Comparison of ENCODE assay signal across 15 cellular contexts in the genomic region with DNA sequence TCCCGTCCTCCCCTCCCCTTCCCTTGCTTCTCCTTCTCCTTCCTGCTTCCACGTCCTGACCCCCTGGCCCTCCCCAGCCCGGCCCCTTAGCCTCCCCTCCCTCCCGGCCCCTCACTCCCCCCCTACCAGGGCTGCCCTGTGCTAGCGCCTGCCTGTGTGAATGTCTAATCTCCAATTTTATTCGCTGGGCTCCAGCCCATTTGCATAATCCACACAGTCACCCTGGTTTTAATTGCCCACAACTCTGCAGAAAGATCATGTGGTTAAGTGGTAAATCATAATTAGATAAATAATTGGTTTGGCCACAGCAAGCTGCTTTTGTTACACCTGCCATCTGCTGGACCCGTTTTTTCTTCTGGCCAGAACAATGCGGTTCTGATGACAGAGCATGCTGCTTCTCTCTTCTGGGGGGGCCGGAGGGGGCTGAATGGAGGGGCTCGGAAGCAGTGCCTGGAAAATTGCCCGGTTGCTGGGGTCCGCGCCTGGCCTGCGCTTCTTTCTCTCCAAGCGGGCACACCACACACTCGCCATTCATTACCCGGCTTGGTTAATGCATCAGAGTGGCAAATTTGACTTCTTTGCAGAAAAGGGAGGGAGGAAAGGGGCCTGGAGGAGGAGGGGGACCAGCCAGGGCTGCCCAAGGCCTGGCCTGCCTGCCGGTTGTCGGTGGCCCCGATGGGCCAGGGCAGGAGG. TPM values are rescaled to one million over a fixed set of nuclear protein-coding genes. Genes with fewer than 3 reads are reported as not detected.
DNase-seq lines count a peak whose midpoint lies in the region; ATAC-seq, FAIRE-seq and TF ChIP-seq lines count a peak whose summit lies in the region.
"Had no signal": no experiment of that assay in that cellular context is flagged by ENCODE, and none has a peak within 500 bp of the region (broad histone marks: within the 10 kb centered on the region; RNA-seq: fewer than 3 reads in every experiment).

No MANE protein-coding gene starts in this region.

- no peak for FAIRE-seq in H1 (lab: Jason Lieb, UNC)
- FAIRE-seq: A204.1, GM12892 had no signal

- ATAC-seq in SK-N-SH treated with all-trans-retinoic acid at 6 μM for 48 hours = no peak; the same call in 2 of the 3 replicates

- no peak overlapping the region for H3K4me3 ChIP-seq in SK-N-SH (ENCODE audit: low read depth in 2 of 2, low read length in 1 of 2)
- H3K4me3 ChIP-seq in H1 (ENCODE audit: extremely low read depth in 1 of 4, insufficient read depth in 2 of 4, low read depth in 3 of 4, low read length in 4 of 4) = no peak overlapping the region
- no peak overlapping the region for H3K4me3 ChIP-seq in vagina
- H3K4me3 ChIP-seq in trophoblast cell (ENCODE audit: low read depth, low read length) = no peak overlapping the region
- H3K4me3 ChIP-seq: thoracic aorta had no signal

- no peak overlapping the region for H2BK20ac ChIP-seq in H1 (ENCODE audit: low read length)

- 78% methylated on average over 12 of the region's 20 CpGs for WGBS in SK-N-SH (ENCODE audit: low lambda C conversion rate)
- WGBS in H1 (ENCODE audit: extremely low coverage in 1 of 2, insufficient coverage in 1 of 2, insufficient read length in 1 of 2, insufficient replicate concordance in 2 of 2, low coverage in 1 of 2, low lambda C conversion rate in 2 of 2, missing lambda C conversion rate in 1 of 2), 2 experiments = 72% methylated on average over 13 of the region's 20 CpGs; no CpG with 5 or more reads in 1 of the 2 experiments
- WGBS in trophoblast cell (ENCODE audit: extremely low coverage, insufficient coverage, insufficient read length) = no CpG with 5 or more reads among the region's 20 CpGs

- no peaks in the 10 kb centered on the region for H3K9me2 ChIP-seq in SK-N-SH

- peaks cover 18% of the 10 kb centered on the region for H3K4me1 Mint-ChIP-seq in activated T-cell treated with anti-CD3 and anti-CD28 coated beads, Interleukin-2, amount 50 U/mL, for 24 hours (ENCODE audit: low read depth)

- no peak overlapping the region for H3K4ac ChIP-seq in H1 (replicated peaks; ENCODE audit: insufficient read length, low read depth, low read length)
- H3K4ac ChIP-seq in trophoblast cell (ENCODE audit: low read depth, low read length) = no peak overlapping the region

- peak; percentile 85 for DNase-seq in SK-N-SH
- peak; percentile 97 to 99 for DNase-seq in NCI-H524 (lab: John Stamatoyannopoulos, UW)
- DNase-seq in H1 (ENCODE audit: low read depth in 1 of 2, low spot score in 2 of 2) = no peak
- no peak for DNase-seq in vagina (ENCODE audit: extremely low spot score in 2 of 2)
- DNase-seq in activated T-cell treated with anti-CD3 and anti-CD28 coated beads, Interleukin-2, amount 50 U/mL, for 24 hours = no peak
- no peak for DNase-seq in trophoblast cell
- no peak for DNase-seq in HuH-7.5 (ENCODE audit: low spot score)
- DNase-seq: activated CD4-positive, CD25-positive, alpha-beta regulatory T cell; HFFc6; islet precursor cell; NCI-H510A had no signal

- H2BK15ac ChIP-seq in H1 (ENCODE audit: low read length) = no peak overlapping the region

- no peak for TF ChIP-seq POLR2A in H1 (IDR thresholded peaks at IDR 0.05; ENCODE audit: control extremely low read depth in 1 of 2, low read depth in 2 of 2, low read length in 2 of 2)
- no peak for TF ChIP-seq POLR2A in vagina (IDR thresholded peaks at IDR 0.05)

- TF ChIP-seq EP300 in SK-N-SH (IDR thresholded peaks at IDR 0.05; ENCODE audit: borderline replicate concordance in 1 of 2, low read depth in 1 of 2, low read length in 1 of 2) = no peak
- TF ChIP-seq EP300 in H1 (IDR thresholded peaks at IDR 0.05; ENCODE audit: borderline replicate concordance in 1 of 2, low read depth in 2 of 2, low read length in 2 of 2) = no peak

- H4K8ac ChIP-seq in H1 (ENCODE audit: extremely low read depth, insufficient read depth, low read length) (no peak overlapping the region; the same call in 1 of the 2 replicates), trophoblast cell (ENCODE audit: low read depth, low read length) (no peak overlapping the region)

- H4K12ac ChIP-seq in trophoblast cell (ENCODE audit: low read depth, low read length) = no peak overlapping the region

- H4K20me1 ChIP-seq in SK-N-SH (ENCODE audit: insufficient read depth) = peaks cover 42% of the 10 kb centered on the region
- H4K20me1 ChIP-seq in H1 (replicated peaks in 1 of 2; ENCODE audit: control insufficient read depth in 1 of 2, insufficient read depth in 2 of 2, low read length in 2 of 2) = peaks cover 3 to 15% of the 10 kb centered on the region in 2 experiments

- POLR2A ChIA-PET in SK-N-SH (lab: Yijun Ruan, JAX) (interaction anchor here (1.0 to 1.5 kb wide), 2 partner anchors 13 to 34 kb away, joined by 3 to 5 read pairs; no protein-coding TSS in a partner anchor), H1 (lab: Charles Lee; ENCODE audit: partially characterized antibody) (interaction anchor here (1.6 to 1.8 kb wide), 3 partner anchors 8 to 40 kb away, joined by 3 to 11 read pairs (median 3); no protein-coding TSS in a partner anchor)

- H2BK5ac ChIP-seq in H1 (ENCODE audit: low read depth, low read length) (no peak overlapping the region; the same call in 1 of the 2 replicates), trophoblast cell (ENCODE audit: low read depth, low read length, poor library complexity) (no peak overlapping the region)

- H3K9me3 Mint-ChIP-seq in activated T-cell treated with anti-CD3 and anti-CD28 coated beads, Interleukin-2, amount 50 U/mL, for 24 hours = no peaks in the 10 kb centered on the region
- H3K9me3 Mint-ChIP-seq: HFFc6 had no signal

- H3K9ac ChIP-seq in SK-N-SH (no peak overlapping the region), H1 (replicated peaks in 1 of 4; ENCODE audit: extremely low read depth in 1 of 4, low read depth in 3 of 4, low read length in 3 of 4) (no peak overlapping the region), trophoblast cell (ENCODE audit: low read length) (no peak overlapping the region)

- no peaks in the 10 kb centered on the region for H3K9me3 ChIP-seq in SK-N-SH
- peaks cover 0 to 6% of the 10 kb centered on the region in 2 experiments; a peak in 1 of 4 replicates for H3K9me3 ChIP-seq in H1 (ENCODE audit: insufficient read depth in 2 of 2, low read depth in 1 of 2, low read length in 1 of 2)
- H3K9me3 ChIP-seq in vagina = no peaks in the 10 kb centered on the region
- H3K9me3 ChIP-seq in trophoblast cell (ENCODE audit: insufficient read depth, low read depth, low read length) = peaks cover 7% of the 10 kb centered on the region
- H3K9me3 ChIP-seq: thoracic aorta had no signal

- H2BK12ac ChIP-seq in H1 (ENCODE audit: low read depth, low read length) (no peak overlapping the region), trophoblast cell (ENCODE audit: low read length) (no peak overlapping the region)

- H3K79me1 ChIP-seq in H1 (ENCODE audit: low read depth, low read length) = peaks cover 10% of the 10 kb centered on the region
- H3K79me1 ChIP-seq in trophoblast cell (ENCODE audit: low read length) = no peaks in the 10 kb centered on the region

- H3K14ac ChIP-seq in H1 (ENCODE audit: insufficient read length) (no peak overlapping the region), trophoblast cell (ENCODE audit: low read length) (no peak overlapping the region)

- H3K27ac ChIP-seq in SK-N-SH (ENCODE audit: low read depth in 2 of 2, low read length in 1 of 2) (peak overlapping the region in 1 of 2 experiments; percentile 72; a peak in 2 of 4 replicates), H1 (ENCODE audit: low read depth, low read length) (no peak overlapping the region), vagina (peak overlapping the region; percentile 28), trophoblast cell (ENCODE audit: low read depth, low read length) (no peak overlapping the region)
- H3K27ac ChIP-seq: thoracic aorta had no signal

- no peak; the same call in 1 of the 2 replicates for TF ChIP-seq RAD21 in SK-N-SH (IDR thresholded peaks at IDR 0.05; ENCODE audit: low read length)
- TF ChIP-seq RAD21 in H1 (IDR thresholded peaks at IDR 0.05 in 1 of 2, conservative IDR thresholded peaks at IDR 0.05 in 1 of 2; ENCODE audit: low read depth in 2 of 2, low read length in 2 of 2) = no peak

- H3K79me2 ChIP-seq in SK-N-SH (ENCODE audit: insufficient read depth) = 0 out of 2 replicates have a peak, but pooled peaks cover 6% of the 10 kb centered on the region
- H3K79me2 ChIP-seq in H1 (ENCODE audit: control insufficient read depth in 1 of 2, insufficient read depth in 2 of 2, low read length in 2 of 2) = peaks cover 6 to 30% of the 10 kb centered on the region in 2 experiments; a peak in 3 of 4 replicates
- H3K79me2 ChIP-seq in trophoblast cell (ENCODE audit: control insufficient read depth, insufficient read depth, low read length, poor library complexity) = no peaks in the 10 kb centered on the region

- H3K4me1 ChIP-seq in SK-N-SH (ENCODE audit: control insufficient read depth in 1 of 2, insufficient read depth in 2 of 2, low read depth in 1 of 2, low read length in 1 of 2) (peaks cover 0 to 45% of the 10 kb centered on the region in 2 experiments; a peak in 1 of 4 replicates), H1 (replicated peaks in 1 of 4; ENCODE audit: control insufficient read depth in 3 of 4, insufficient read depth in 4 of 4, low read length in 3 of 4) (peaks cover 5 to 20% (median 11%) of the 10 kb centered on the region in 4 experiments; a peak in 6 of 7 replicates), vagina (peaks cover 19% of the 10 kb centered on the region), trophoblast cell (ENCODE audit: control insufficient read depth in 1 of 2, insufficient read depth in 2 of 2, low read length in 2 of 2) (peaks cover 2 to 8% of the 10 kb centered on the region in 2 experiments)

- H4K91ac ChIP-seq in H1 (replicated peaks; ENCODE audit: insufficient read length, low read length) = no peak overlapping the region
- no peak overlapping the region for H4K91ac ChIP-seq in trophoblast cell (ENCODE audit: low read depth, low read length)

- H3K23me2 ChIP-seq in H1 (ENCODE audit: low read depth, low read length) = peaks cover 11% of the 10 kb centered on the region

- TF ChIP-seq CTCF in SK-N-SH (IDR thresholded peaks at IDR 0.05) (no peak), H1 (IDR thresholded peaks at IDR 0.05; ENCODE audit: control extremely low read depth in 1 of 3, insufficient read depth in 1 of 3, low read depth in 1 of 3, low read length in 3 of 3) (no peak), vagina (IDR thresholded peaks at IDR 0.05) (no peak)

- H3K23ac ChIP-seq in H1 (ENCODE audit: insufficient read length) (no peak overlapping the region), trophoblast cell (ENCODE audit: low read length) (no peak overlapping the region)

- H2BK120ac ChIP-seq in H1 (replicated peaks; ENCODE audit: low read depth, low read length) (no peak overlapping the region), trophoblast cell (ENCODE audit: insufficient read depth, low read length, poor library complexity) (no peak overlapping the region)

- H3K18ac ChIP-seq in H1 (ENCODE audit: extremely low read depth, low read length) (0 out of 2 replicates have a peak overlapping the region, but pooled peaks have one; percentile 48), trophoblast cell (ENCODE audit: low read length) (no peak overlapping the region)

- H2AFZ ChIP-seq in SK-N-SH (ENCODE audit: low read depth) (no peak overlapping the region), H1 (ENCODE audit: low read length) (no peak overlapping the region), trophoblast cell (ENCODE audit: insufficient read depth, low read length, poor library complexity) (no peak overlapping the region)

- no peaks in the 10 kb centered on the region for H3K27me3 Mint-ChIP-seq in activated T-cell treated with anti-CD3 and anti-CD28 coated beads, Interleukin-2, amount 50 U/mL, for 24 hours

- H3K27me3 ChIP-seq in SK-N-SH (ENCODE audit: insufficient read depth) = no peaks in the 10 kb centered on the region
- 0 out of 7 replicates have a peak, but pooled peaks cover 0 to 3% (median 0%) of the 10 kb centered on the region in 4 experiments for H3K27me3 ChIP-seq in H1 (replicated peaks in 1 of 4; ENCODE audit: control insufficient read depth in 3 of 4, extremely low read depth in 1 of 4, insufficient read depth in 3 of 4, low read length in 3 of 4)
- no peaks in the 10 kb centered on the region for H3K27me3 ChIP-seq in vagina
- no peaks in the 10 kb centered on the region for H3K27me3 ChIP-seq in trophoblast cell (ENCODE audit: insufficient read depth, low read length)

- H3K27ac Mint-ChIP-seq in activated T-cell treated with anti-CD3 and anti-CD28 coated beads, Interleukin-2, amount 50 U/mL, for 24 hours = no peak overlapping the region
- H3K27ac Mint-ChIP-seq: HFFc6 had no signal

- CTCF ChIA-PET in SK-N-SH (lab: Yijun Ruan, JAX) (interaction anchor here (0.8 to 1.4 kb wide), 4 partner anchors 9 to 40 kb away, joined by 3 to 4 read pairs (median 3); no protein-coding TSS in a partner anchor), H1 (lab: Charles Lee; ENCODE audit: partially characterized antibody) (interaction anchor here (0.6 to 3.3 kb wide), 11 partner anchors 10 to 173 kb away, joined by 3 to 20 read pairs (median 7); no protein-coding TSS in a partner anchor)

- no peaks in the 10 kb centered on the region for H3K36me3 ChIP-seq in SK-N-SH (replicated peaks in 1 of 2; ENCODE audit: control insufficient read depth in 1 of 2, insufficient read depth in 2 of 2, low read length in 1 of 2)
- H3K36me3 ChIP-seq in H1 (ENCODE audit: control insufficient read depth in 2 of 4, insufficient read depth in 4 of 4, low read length in 3 of 4) = no peaks in the 10 kb centered on the region; a peak in 1 of 8 replicates
- no peaks in the 10 kb centered on the region for H3K36me3 ChIP-seq in vagina
- H3K36me3 ChIP-seq in trophoblast cell (ENCODE audit: control insufficient read depth in 1 of 2, insufficient read depth in 2 of 2, low read length in 2 of 2) = peaks cover 0 to 3% of the 10 kb centered on the region in 2 experiments
- H3K36me3 ChIP-seq: thoracic aorta had no signal

- no peaks in the 10 kb centered on the region for H3K36me3 Mint-ChIP-seq in activated T-cell treated with anti-CD3 and anti-CD28 coated beads, Interleukin-2, amount 50 U/mL, for 24 hours (ENCODE audit: low read depth)

- H3K4me2 ChIP-seq in SK-N-SH = no peak overlapping the region
- H3K4me2 ChIP-seq in H1 (ENCODE audit: insufficient read depth in 1 of 2, low read depth in 2 of 2, low read length in 2 of 2) = no peak overlapping the region
- no peak overlapping the region for H3K4me2 ChIP-seq in trophoblast cell (ENCODE audit: low read length)

- H2AK5ac ChIP-seq in H1 (ENCODE audit: low read depth, low read length) (no peak overlapping the region), trophoblast cell (ENCODE audit: low read length) (no peak overlapping the region)

- no peaks in the 10 kb centered on the region for H3F3A ChIP-seq in SK-N-SH (replicated peaks; ENCODE audit: insufficient read depth)

- no peak overlapping the region for H3K4me3 Mint-ChIP-seq in activated T-cell treated with anti-CD3 and anti-CD28 coated beads, Interleukin-2, amount 50 U/mL, for 24 hours
- H3K4me3 Mint-ChIP-seq: HFFc6 had no signal

- H4K5ac ChIP-seq in H1 (ENCODE audit: insufficient read length, low read depth, low read length) = no peak overlapping the region

- intact Hi-C loops in vagina (cut with DNase I) = no loop called here

- no peak overlapping the region for H3K56ac ChIP-seq in H1 (replicated peaks; ENCODE audit: insufficient read length, low read depth, low read length)

RNA-seq across cellular contexts. Expression of gene GSE1, which starts 19.5 kb away (rescaled TPM):
- polyA plus RNA-seq in SK-N-SH (2012; rRNA removed) (22.7 and 26.5 TPM in 2 replicates), H1 (2011; rRNA removed) (26.0 and 40.0 TPM in 2 replicates)
- 18.5 and 22.7 TPM in 2 replicates for polyA plus RNA-seq in SK-N-SH (2012; cell fraction: cytosol; rRNA removed)
- 94.0 and 103 TPM in 2 replicates for polyA plus RNA-seq in SK-N-SH (2012; cell fraction: nucleus; rRNA removed)
- 65.6 and 66.2 TPM in 2 replicates for total RNA-seq in H1 (2021; fragmentation: NEBNext Ultra II Directional; extraction: Animal tissue kit (Norgen Biotek cat#: 25700))
- 26.5 TPM for polyA plus RNA-seq in H1 (2011; cell fraction: cytosol; rRNA removed)
- 123 TPM for polyA plus RNA-seq in H1 (2011; cell fraction: nucleus; rRNA removed)
- 42.4 to 51.0 TPM (median 44.8 TPM) in 4 replicates for polyA plus RNA-seq in H1 (2012, experiment 1 of 2)
- 18.4 TPM for polyA plus RNA-seq in H1 (2012, experiment 2 of 2)
- 30.0 TPM for polyA plus RNA-seq in H1 (2013, experiment 1 of 2)
- 30.1 TPM for polyA plus RNA-seq in H1 (2013, experiment 2 of 2)
- polyA minus RNA-seq in H1 (2011; rRNA and poly(A)+ RNA removed) = 35.8 and 37.6 TPM in 2 replicates
- 76.6 TPM for polyA minus RNA-seq in H1 (2011; cell fraction: cytosol; rRNA and poly(A)+ RNA removed)
- polyA minus RNA-seq in H1 (2011; cell fraction: nucleus; rRNA and poly(A)+ RNA removed) = 93.7 TPM
- total RNA-seq in vagina = 80.8 TPM
- 175 and 188 TPM in 2 replicates for polyA plus RNA-seq in trophoblast cell (2013)

Comparison
In these comparisons a context has a peak if more than half of its experiments do, and no peak if none do; other contexts are left out.
1. DNase-seq: peak in SK-N-SH (single experiment) and NCI-H524 (2 of 2); none in H1 (0 of 2), vagina (0 of 2), activated T-cell treated with anti-CD3 and anti-CD28 coated beads, Interleukin-2, amount 50 U/mL, for 24 hours (single experiment), trophoblast cell (0 of 2) and HuH-7.5 (single experiment).
2. Of the 17 proteins assayed by ChIP-seq in both H1 and SK-N-SH: peak only in H1: none; only in SK-N-SH: CHD2; in both: none; in neither: 16.